ENCODE assay signal across 8 cellular contexts in genomic region chr12:116559330-116560080, GRCh38. TPM values are rescaled to one million over a fixed set of nuclear protein-coding genes. Genes with fewer than 3 reads are reported as not detected.
DNase-seq lines count a peak whose midpoint lies in the region; ATAC-seq and TF ChIP-seq lines count a peak whose summit lies in the region.

MAP1LC3B2 (plus strand) TSS chr12:116559381; CDS start chr12:116575943, 16,562 bp downstream.

- peaks cover 0 to 2% of the 10 kb centered on the region in 2 donors for H3K4me1 ChIP-seq in esophagus (ENCODE audit: control insufficient read depth in 2 of 2, insufficient read depth in 2 of 2, low read length in 1 of 2)

- 18 to 28% methylated on average over 14 of the region's 14 CpGs for whole genome bisulfite sequencing in esophagus, 2 donors

- ATAC-seq in activated CD8-positive, alpha-beta memory T cell treated with anti-CD3 and anti-CD28 coated beads, Interleukin-2, amount 10 ng/mL, durations not matched to agents 7 days and 5 days: peak; percentile 83
- peak; percentile 91 to 93 for ATAC-seq in naive thymus-derived CD8-positive, alpha-beta T cell
- peak; percentile 88 to 91 for ATAC-seq in stimulated activated naive B cell treated with anti-CD40 and anti-IgM and Interleukin-4, amounts not matched to agents 10 μg/mL and 1 μg/mL and 100 μg/mL, for 72 hours (replicated peaks)

- H3K4me3 ChIP-seq in NB4 (ENCODE audit: low read depth, low read length) (peak within 1 kb of the TSS; percentile 63), esophagus (ENCODE audit: low read depth in 1 of 2, low read length in 2 of 2) (no peak within 1 kb of the TSS)

- H3K27ac ChIP-seq in esophagus (ENCODE audit: low read depth in 2 of 2, low read length in 1 of 2): peak within 1 kb of the TSS; percentile 83 to 86

- H3K4me3 Mint-ChIP-seq in HFFc6: no peak within 1 kb of the TSS
- peak within 1 kb of the TSS; percentile 72 for H3K4me3 Mint-ChIP-seq in activated CD8-positive, alpha-beta memory T cell treated with anti-CD3 and anti-CD28 coated beads, Interleukin-2, amount 10 ng/mL, durations not matched to agents 7 days and 5 days
- peak within 1 kb of the TSS; percentile 78 to 91 (median 86) for H3K4me3 Mint-ChIP-seq in naive thymus-derived CD8-positive, alpha-beta T cell
- peak within 1 kb of the TSS; percentile 87 to 89 for H3K4me3 Mint-ChIP-seq in stimulated activated naive B cell treated with anti-CD40 and anti-IgM and Interleukin-4, amounts not matched to agents 10 μg/mL and 1 μg/mL and 100 μg/mL, for 72 hours

- TF ChIP-seq POLR2A in NB4 (IDR thresholded peaks at IDR 0.05; ENCODE audit: extremely low read depth, insufficient read length): no peak

- no peak for TF ChIP-seq CTCF in GM10266 (IDR thresholded peaks at IDR 0.05; ENCODE audit: control insufficient read depth, insufficient read depth, low read depth, missing control alignments)
- TF ChIP-seq CTCF in HFFc6 (IDR thresholded peaks at IDR 0.05): no peak
- TF ChIP-seq CTCF in NB4 (IDR thresholded peaks at IDR 0.05; ENCODE audit: low read depth, low read length): no peak

- no peaks in the 10 kb centered on the region for H3K9me3 ChIP-seq in esophagus (ENCODE audit: control insufficient read depth in 2 of 2, insufficient read depth in 1 of 2, low read depth in 1 of 2, low read length in 1 of 2)

- H3K27me3 ChIP-seq in esophagus (ENCODE audit: control insufficient read depth in 1 of 2, insufficient read depth in 2 of 2, low read length in 2 of 2): no peaks in the 10 kb centered on the region

- CTCF ChIA-PET in activated CD8-positive, alpha-beta memory T cell treated with anti-CD3 and anti-CD28 coated beads, Interleukin-2, amount 10 ng/mL, durations not matched to agents 7 days and 5 days (lab: Charles Lee): interaction anchor here (0.9 to 4.3 kb wide), 12 partner anchors 10 to 499 kb away, joined by 3 to 26 read pairs (median 4); no protein-coding TSS in a partner anchor

- peaks cover 17% of the 10 kb centered on the region for H3K4me1 Mint-ChIP-seq in HFFc6 (ENCODE audit: low read depth)
- peaks cover 28% of the 10 kb centered on the region for H3K4me1 Mint-ChIP-seq in activated CD8-positive, alpha-beta memory T cell treated with anti-CD3 and anti-CD28 coated beads, Interleukin-2, amount 10 ng/mL, durations not matched to agents 7 days and 5 days
- peaks cover 18 to 54% (median 41%) of the 10 kb centered on the region in 4 donors for H3K4me1 Mint-ChIP-seq in naive thymus-derived CD8-positive, alpha-beta T cell
- peaks cover 27 to 58% of the 10 kb centered on the region in 2 donors for H3K4me1 Mint-ChIP-seq in stimulated activated naive B cell treated with anti-CD40 and anti-IgM and Interleukin-4, amounts not matched to agents 10 μg/mL and 1 μg/mL and 100 μg/mL, for 72 hours

- H3K36me3 Mint-ChIP-seq in HFFc6 (ENCODE audit: low read depth): peaks cover 14% of the 10 kb centered on the region
- peaks cover 25% of the 10 kb centered on the region for H3K36me3 Mint-ChIP-seq in activated CD8-positive, alpha-beta memory T cell treated with anti-CD3 and anti-CD28 coated beads, Interleukin-2, amount 10 ng/mL, durations not matched to agents 7 days and 5 days
- no peaks in the 10 kb centered on the region for H3K36me3 Mint-ChIP-seq in naive thymus-derived CD8-positive, alpha-beta T cell
- peaks cover 4 to 9% of the 10 kb centered on the region in 2 donors for H3K36me3 Mint-ChIP-seq in stimulated activated naive B cell treated with anti-CD40 and anti-IgM and Interleukin-4, amounts not matched to agents 10 μg/mL and 1 μg/mL and 100 μg/mL, for 72 hours

- H3K27ac Mint-ChIP-seq in HFFc6: peak within 1 kb of the TSS; percentile 29; the same call in 1 of the 2 replicates
- peak within 1 kb of the TSS; percentile 99 for H3K27ac Mint-ChIP-seq in activated CD8-positive, alpha-beta memory T cell treated with anti-CD3 and anti-CD28 coated beads, Interleukin-2, amount 10 ng/mL, durations not matched to agents 7 days and 5 days
- H3K27ac Mint-ChIP-seq in naive thymus-derived CD8-positive, alpha-beta T cell: peak within 1 kb of the TSS; percentile 87 to 97 (median 95)
- peak within 1 kb of the TSS; percentile 99 for H3K27ac Mint-ChIP-seq in stimulated activated naive B cell treated with anti-CD40 and anti-IgM and Interleukin-4, amounts not matched to agents 10 μg/mL and 1 μg/mL and 100 μg/mL, for 72 hours

- POLR2A ChIA-PET in naive thymus-derived CD8-positive, alpha-beta T cell (lab: Charles Lee): interaction anchor here (0.6 to 2.1 kb wide), 16 partner anchors 8 to 1502 kb away, joined by 3 to 11 read pairs (median 4); no protein-coding TSS in a partner anchor

- no peaks in the 10 kb centered on the region; the same call in 1 of the 2 replicates for H3K27me3 Mint-ChIP-seq in HFFc6 (ENCODE audit: insufficient read depth)
- peaks cover 13% of the 10 kb centered on the region for H3K27me3 Mint-ChIP-seq in activated CD8-positive, alpha-beta memory T cell treated with anti-CD3 and anti-CD28 coated beads, Interleukin-2, amount 10 ng/mL, durations not matched to agents 7 days and 5 days
- H3K27me3 Mint-ChIP-seq in naive thymus-derived CD8-positive, alpha-beta T cell: peaks cover 0 to 1% (median 0%) of the 10 kb centered on the region in 5 donors
- H3K27me3 Mint-ChIP-seq in stimulated activated naive B cell treated with anti-CD40 and anti-IgM and Interleukin-4, amounts not matched to agents 10 μg/mL and 1 μg/mL and 100 μg/mL, for 72 hours: no peaks in the 10 kb centered on the region

- peaks cover 16% of the 10 kb centered on the region for H3K9me3 Mint-ChIP-seq in HFFc6
- H3K9me3 Mint-ChIP-seq in activated CD8-positive, alpha-beta memory T cell treated with anti-CD3 and anti-CD28 coated beads, Interleukin-2, amount 10 ng/mL, durations not matched to agents 7 days and 5 days (ENCODE audit: low read depth): peaks cover 11% of the 10 kb centered on the region
- peaks cover 0 to 4% (median 2%) of the 10 kb centered on the region in 9 donors for H3K9me3 Mint-ChIP-seq in naive thymus-derived CD8-positive, alpha-beta T cell
- H3K9me3 Mint-ChIP-seq in stimulated activated naive B cell treated with anti-CD40 and anti-IgM and Interleukin-4, amounts not matched to agents 10 μg/mL and 1 μg/mL and 100 μg/mL, for 72 hours: peaks cover 1 to 10% of the 10 kb centered on the region in 2 donors

- no peaks in the 10 kb centered on the region for H3K36me3 ChIP-seq in esophagus (ENCODE audit: control insufficient read depth in 2 of 2, insufficient read depth in 2 of 2, low read length in 1 of 2)

- DNase-seq in GM10266 (ENCODE audit: extremely low spot score) (peak; percentile 83), HFFc6 (no peak), NB4 (ENCODE audit: low read depth) (peak; percentile 100), NCI-H2171 (lab: John Stamatoyannopoulos, UW) (no peak)
- DNase-seq in activated CD8-positive, alpha-beta memory T cell treated with anti-CD3 and anti-CD28 coated beads, Interleukin-2, amount 10 ng/mL, durations not matched to agents 7 days and 5 days: peak; percentile 98
- DNase-seq in naive thymus-derived CD8-positive, alpha-beta T cell: peak; percentile 34 to 86 (median 68)
- DNase-seq in stimulated activated naive B cell treated with anti-CD40 and anti-IgM and Interleukin-4, amounts not matched to agents 10 μg/mL and 1 μg/mL and 100 μg/mL, for 72 hours: peak; percentile 91

RNA-seq across cellular contexts. Expression of gene MAP1LC3B2, which starts in this region (rescaled TPM):
- total RNA-seq in HFFc6 (2021; fragmentation: NEBNext Ultra II Directional; extraction: Animal tissue kit (Norgen Biotek cat#: 25700)): 1 to 10 TPM; 1.7 to 3.7 (median 2.9) TPM
- total RNA-seq in activated CD8-positive, alpha-beta memory T cell treated with anti-CD3 and anti-CD28 coated beads, Interleukin-2, amount 10 ng/mL, durations not matched to agents 7 days and 5 days: 1 to 10 TPM in 1 of 2 experiments, under 1 TPM in 1; 0.54 to 1.7 TPM
- polyA plus RNA-seq in esophagus: 1 to 10 TPM; 1.0 to 1.9 TPM
- total RNA-seq in naive thymus-derived CD8-positive, alpha-beta T cell: 1 to 10 TPM; 1.1 to 1.6 TPM
- 10 to 100 TPM in 1 of 3 donors, 1 to 10 TPM in 2; 5.4 to 10.3 (median 7.7) TPM for polyA plus RNA-seq in naive thymus-derived CD8-positive, alpha-beta T cell

Comparison
In these comparisons a context has a peak if more than half of its experiments do, and no peak if none do; other contexts are left out.
1. DNase-seq: peak in GM10266 (single experiment), NB4 (single experiment), activated CD8-positive, alpha-beta memory T cell treated with anti-CD3 and anti-CD28 coated beads, Interleukin-2, amount 10 ng/mL, durations not matched to agents 7 days and 5 days (single experiment), naive thymus-derived CD8-positive, alpha-beta T cell (10 of 10) and stimulated activated naive B cell treated with anti-CD40 and anti-IgM and Interleukin-4, amounts not matched to agents 10 μg/mL and 1 μg/mL and 100 μg/mL, for 72 hours (single experiment); none in HFFc6 (single experiment) and NCI-H2171 (single experiment).
2. H3K27ac Mint-ChIP-seq: peak in every context shown above with its lines; median percentile 99 in activated CD8-positive, alpha-beta memory T cell treated with anti-CD3 and anti-CD28 coated beads, Interleukin-2, amount 10 ng/mL, durations not matched to agents 7 days and 5 days; 99 in stimulated activated naive B cell treated with anti-CD40 and anti-IgM and Interleukin-4, amounts not matched to agents 10 μg/mL and 1 μg/mL and 100 μg/mL, for 72 hours; 95 in naive thymus-derived CD8-positive, alpha-beta T cell; 29 in HFFc6.
3. Peak in every context shown above with its lines, with median percentiles within 50 percentile points of each other: ATAC-seq.